In the genomic region with DNA sequence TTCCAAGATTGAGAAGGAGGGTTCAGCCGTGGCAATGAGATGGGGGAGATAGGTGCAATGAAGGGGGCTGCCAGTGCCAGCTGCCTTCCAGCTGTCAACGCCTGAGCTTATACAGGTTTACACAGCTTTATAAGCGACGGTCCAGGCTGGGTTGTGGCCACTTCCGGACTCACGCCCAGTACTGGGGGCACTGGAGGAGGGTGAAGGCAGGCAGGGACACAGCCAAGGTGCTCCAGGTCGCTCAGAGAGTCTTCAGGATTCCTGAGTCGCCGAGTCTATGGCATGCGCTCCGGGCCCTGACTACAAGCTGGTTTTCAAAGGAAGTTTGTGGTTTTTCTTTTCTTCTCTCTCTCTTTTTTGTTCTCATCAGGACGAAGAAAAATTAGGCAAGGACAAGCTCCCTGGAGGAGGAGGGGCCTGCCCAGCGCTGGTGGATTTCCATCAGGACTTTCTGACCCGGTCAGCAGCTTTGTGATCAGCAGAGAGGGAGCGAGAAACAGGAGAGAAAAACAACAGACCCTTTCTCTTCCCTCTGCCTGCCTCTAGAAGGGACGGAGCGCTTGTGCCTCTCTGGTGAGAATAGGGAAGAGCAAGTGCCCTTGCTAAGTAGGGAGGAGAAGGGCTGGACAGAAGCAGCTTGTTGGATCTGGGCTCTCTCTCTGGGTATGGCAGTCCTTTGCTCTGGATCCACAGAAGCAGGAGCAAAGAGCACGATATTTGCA, we compare ENCODE assay signal across 8 cellular contexts. TPM values are rescaled to one million over a fixed set of nuclear protein-coding genes. Genes with fewer than 3 reads are reported as not detected.
A peak's percentile ranks its signal among the peaks of the same experiment; 100 is the strongest.
DNase-seq lines count a peak whose midpoint lies in the region; ATAC-seq, FAIRE-seq and TF ChIP-seq lines count a peak whose summit lies in the region.

A gene with protein sequence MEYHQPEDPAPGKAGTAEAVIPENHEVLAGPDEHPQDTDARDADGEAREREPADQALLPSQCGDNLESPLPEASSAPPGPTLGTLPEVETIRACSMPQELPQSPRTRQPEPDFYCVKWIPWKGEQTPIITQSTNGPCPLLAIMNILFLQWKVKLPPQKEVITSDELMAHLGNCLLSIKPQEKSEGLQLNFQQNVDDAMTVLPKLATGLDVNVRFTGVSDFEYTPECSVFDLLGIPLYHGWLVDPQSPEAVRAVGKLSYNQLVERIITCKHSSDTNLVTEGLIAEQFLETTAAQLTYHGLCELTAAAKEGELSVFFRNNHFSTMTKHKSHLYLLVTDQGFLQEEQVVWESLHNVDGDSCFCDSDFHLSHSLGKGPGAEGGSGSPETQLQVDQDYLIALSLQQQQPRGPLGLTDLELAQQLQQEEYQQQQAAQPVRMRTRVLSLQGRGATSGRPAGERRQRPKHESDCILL (minus strand): TSS at position 572 of the 722 bp plus-strand sequence. CDS start 4,285 bp downstream, outside the sequence.

- TF ChIP-seq POLR2A in GM10847 (IDR thresholded peaks at IDR 0.05; ENCODE audit: extremely low read depth, insufficient read length), result peak; percentile 6

- TF ChIP-seq CTCF in 22Rv1 (IDR thresholded peaks at IDR 0.05), result peak; percentile 70
- peak; percentile 66 for TF ChIP-seq CTCF in cardiac muscle cell (IDR thresholded peaks at IDR 0.05; ENCODE audit: low read depth, low read length)

- peak within 1 kb of the TSS; percentile 92 for H3K4me2 ChIP-seq in Karpas-422 (ENCODE audit: low read depth, low read length, poor library complexity, severe bottlenecking)

- peak; percentile 89 for DNase-seq in Karpas-422
- DNase-seq in RCC 7860 (ENCODE audit: low spot score), result peak; percentile 78
- DNase-seq in amniotic stem cell (lab: John Stamatoyannopoulos, UW), result peak; percentile 77
- DNase-seq in cardiac muscle cell (ENCODE audit: low read depth in 1 of 2, low spot score in 1 of 2), result peak; percentile 88 to 91
- DNase-seq in nucleus accumbens (lab: John Stamatoyannopoulos, UW), result peak in 55 of 56 donors; percentile 11 to 88 (median 72)

- no peak for ATAC-seq in GM21526 (IDR thresholded peaks at IDR 0.05; ENCODE audit: low FRiP score, unreplicated experiment)

- peak within 1 kb of the TSS; percentile 91 for H3K4me3 ChIP-seq in Karpas-422 (ENCODE audit: low read length)
- H3K4me3 ChIP-seq in cardiac muscle cell, result peak within 1 kb of the TSS; percentile 41

- H4K20me1 ChIP-seq in Karpas-422 (ENCODE audit: insufficient read depth, low read depth, low read length), result no peaks in the 10 kb centered on the region

- H3K79me2 ChIP-seq in Karpas-422 (ENCODE audit: low read length), result peaks cover 40% of the 10 kb centered on the region

- H3K4me1 ChIP-seq in Karpas-422 (ENCODE audit: low read length) (peaks cover 67% of the 10 kb centered on the region), cardiac muscle cell (ENCODE audit: low read depth) (peaks cover 35% of the 10 kb centered on the region)

- H3K9me3 ChIP-seq in Karpas-422 (ENCODE audit: low read length) (no peaks in the 10 kb centered on the region), cardiac muscle cell (ENCODE audit: low read depth) (no peaks in the 10 kb centered on the region)

- peak within 1 kb of the TSS; percentile 95 for H3K9ac ChIP-seq in Karpas-422 (ENCODE audit: low read length)

- FAIRE-seq in RCC 7860 (lab: Jason Lieb, UNC), result peak; percentile 24

- no peaks in the 10 kb centered on the region for H3K9me2 ChIP-seq in Karpas-422 (replicated peaks; ENCODE audit: insufficient read depth, low read length)

- H2AFZ ChIP-seq in Karpas-422 (ENCODE audit: low read length), result peak within 1 kb of the TSS; percentile 86

- H3K27ac ChIP-seq in 22Rv1, result peak within 1 kb of the TSS; percentile 84
- peak within 1 kb of the TSS; percentile 60 for H3K27ac ChIP-seq in Karpas-422 (ENCODE audit: low read length)
- peak within 1 kb of the TSS; percentile 93 for H3K27ac ChIP-seq in cardiac muscle cell

- H3K36me3 ChIP-seq in Karpas-422 (ENCODE audit: insufficient read depth, low read length) (no peaks in the 10 kb centered on the region), cardiac muscle cell (no peaks in the 10 kb centered on the region)

- H3K27me3 ChIP-seq in Karpas-422 (ENCODE audit: low read length) (no peaks in the 10 kb centered on the region), cardiac muscle cell (no peaks in the 10 kb centered on the region)

RNA-seq across cellular contexts. Expression of the gene that starts here (rescaled TPM):
- 9.9 and 13.0 TPM in 2 replicates for total RNA-seq in Karpas-422 (2014; rRNA removed; shearing (Covaris generic); ENCODE audit: low replicate concordance)
- total RNA-seq in cardiac muscle cell, result 29.3 and 35.6 TPM in 2 replicates
- polyA plus RNA-seq in cardiac muscle cell, result 11.5 and 18.9 TPM in 2 replicates
